14 cellular contexts compared by ENCODE assay signal in the genomic region with DNA sequence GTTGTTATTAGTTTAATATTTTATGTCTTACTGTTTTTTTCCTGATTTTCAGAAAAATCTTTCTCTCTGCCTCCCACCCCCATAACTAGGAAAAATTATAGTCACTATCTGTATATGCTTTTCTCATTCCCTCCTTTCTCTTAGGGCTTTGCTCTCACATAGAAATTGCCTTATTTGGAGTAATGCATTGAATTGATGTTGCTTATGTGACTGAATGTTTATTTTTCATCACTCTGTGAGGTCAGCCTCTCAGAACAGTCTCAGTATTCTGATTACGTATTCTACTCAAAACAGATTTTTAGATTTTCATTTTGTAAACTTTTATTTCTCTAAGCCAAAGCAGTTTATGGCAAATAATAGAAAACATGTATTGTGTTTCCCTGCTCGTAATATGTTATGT.
DNase-seq lines count a peak whose midpoint lies in the region; ATAC-seq and TF ChIP-seq lines count a peak whose summit lies in the region.
"Had no signal": no experiment of that assay in that cellular context is flagged by ENCODE, and none has a peak within 500 bp of the region (broad histone marks: within the 10 kb centered on the region; RNA-seq: fewer than 3 reads in every experiment).

No MANE protein-coding gene starts in this region.

- H3K9me3 ChIP-seq in adipocyte (ENCODE audit: control insufficient read depth, low read length): no peaks in the 10 kb centered on the region
- H3K9me3 ChIP-seq: BLaER1 had no signal

- peaks cover 5% of the 10 kb centered on the region for H3K36me3 ChIP-seq in adipocyte (ENCODE audit: control insufficient read depth, insufficient read depth, low read length, severe bottlenecking)

- TF ChIP-seq CTCF in choroid plexus epithelial cell (conservative IDR thresholded peaks at IDR 0.05; ENCODE audit: low read depth, low read length): no peak
- no peak for TF ChIP-seq CTCF in fibroblast of villous mesenchyme (IDR thresholded peaks at IDR 0.05; ENCODE audit: insufficient read depth, low read depth, low read length)

- H3K4me3 ChIP-seq in adipocyte (ENCODE audit: low read length) (no peak overlapping the region), choroid plexus epithelial cell (ENCODE audit: low read depth, low read length) (no peak overlapping the region), fibroblast of villous mesenchyme (ENCODE audit: low read depth, low read length) (no peak overlapping the region)
- H3K4me3 ChIP-seq: BLaER1 had no signal

- DNase-seq in adipocyte (ENCODE audit: low read depth) (peak; percentile 72), choroid plexus epithelial cell (ENCODE audit: low read depth) (peak; percentile 84), fibroblast of villous mesenchyme (ENCODE audit: low read depth) (peak; percentile 23), left lobe of liver (ENCODE audit: low spot score) (no peak), DMS 273 treated with DMSO at 0.1 percent for 48 hours (lab: John Stamatoyannopoulos, UW) (no peak), NCI-H510A treated with DMSO at 0.1 percent for 48 hours (lab: John Stamatoyannopoulos, UW) (no peak)
- DNase-seq: KG1; NCI-H1048; NCI-H146; NCI-H2227 treated with DMSO at 0.1 percent for 48 hours; NCI-H526 treated with DMSO at 0.1 percent for 48 hours; NK-92 treated with Interleukin-12 subunit alpha and Interleukin-12 subunit beta, amount 100 ng/mL, for 24 hours had no signal

- ATAC-seq in GM18517 (IDR thresholded peaks at IDR 0.05; ENCODE audit: unreplicated experiment): no peak
- no peak for ATAC-seq in left lobe of liver

- no peaks in the 10 kb centered on the region for H3K27me3 ChIP-seq in adipocyte (replicated peaks; ENCODE audit: control insufficient read depth, insufficient read depth, low read length)
- H3K27me3 ChIP-seq: BLaER1 had no signal

- H3K9ac ChIP-seq in adipocyte (ENCODE audit: low read length): no peak overlapping the region
- H3K9ac ChIP-seq: BLaER1 had no signal

- H3K4me1 ChIP-seq in adipocyte (ENCODE audit: control insufficient read depth, insufficient read depth, low read length): no peaks in the 10 kb centered on the region
- H3K4me1 ChIP-seq: BLaER1 had no signal

Comparison
In these comparisons a context has a peak if more than half of its experiments do, and no peak if none do; other contexts are left out.
1. DNase-seq: peak in adipocyte (single experiment), choroid plexus epithelial cell (single experiment) and fibroblast of villous mesenchyme (single experiment); none in left lobe of liver (single experiment), DMS 273 treated with DMSO at 0.1 percent for 48 hours (single experiment) and NCI-H510A treated with DMSO at 0.1 percent for 48 hours (single experiment).